10 cellular contexts compared by ENCODE assay signal in genomic region chr6:166308769-166309589, GRCh38. TPM values are rescaled to one million over a fixed set of nuclear protein-coding genes. Genes with fewer than 3 reads are reported as not detected.
DNase-seq lines count a peak whose midpoint lies in the region; TF ChIP-seq lines count a peak whose summit lies in the region.
"Had no signal": no experiment of that assay in that cellular context is flagged by ENCODE, and none has a peak within 500 bp of the region (broad histone marks: within the 10 kb centered on the region; RNA-seq: fewer than 3 reads in every experiment).

No MANE protein-coding gene starts in this region.

- H3K27me3 ChIP-seq in dorsolateral prefrontal cortex: peaks cover 0 to 39% (median 20%) of the 10 kb centered on the region in 45 donors
- no peaks in the 10 kb centered on the region for H3K27me3 ChIP-seq in testis

- in situ Hi-C loops in GM13977 (cut with MboI; ENCODE audit: low pct_unique_long_range_greater_than_20kb, low sequenced_read_pairs, unreplicated experiment): no loop called here

- H3K9me3 ChIP-seq in testis: no peaks in the 10 kb centered on the region

- H3K27ac Mint-ChIP-seq in osteocyte (ENCODE audit: unreplicated experiment): no peak overlapping the region

- H3K27ac ChIP-seq in dorsolateral prefrontal cortex (peak overlapping the region; percentile 13 to 100 (median 95)), testis (no peak overlapping the region)

- peak overlapping the region; percentile 62 for H3K4me3 Mint-ChIP-seq in osteocyte (ENCODE audit: unreplicated experiment)

- peak overlapping the region; percentile 20 to 80 (median 64) for H3K4me3 ChIP-seq in dorsolateral prefrontal cortex
- peak overlapping the region in 1 of 2 donors; percentile 36 for H3K4me3 ChIP-seq in testis

- no peaks in the 10 kb centered on the region for H3K9me3 Mint-ChIP-seq in osteocyte (ENCODE audit: unreplicated experiment)

- TF ChIP-seq CTCF in dorsolateral prefrontal cortex (IDR thresholded peaks at IDR 0.05 in 54 of 56, conservative IDR thresholded peaks at IDR 0.05 in 2 of 56; ENCODE audit: low read depth in 1 of 56, partially characterized antibody in 56 of 56) (peak in 15 of 56 donors; percentile 3 to 55 (median 31)), osteocyte (IDR thresholded peaks at IDR 0.05) (no peak), testis (IDR thresholded peaks at IDR 0.05) (no peak), GM13977 (IDR thresholded peaks at IDR 0.05; ENCODE audit: extremely low read depth, insufficient read depth, missing control alignments) (no peak)

- DNase-seq in DMS79 (lab: John Stamatoyannopoulos, UW) (peak; percentile 68), NCI-H146 treated with DMSO at 0.1 percent for 48 hours (lab: John Stamatoyannopoulos, UW; ENCODE audit: unreplicated experiment) (peak; percentile 97), dorsolateral prefrontal cortex (peak in 6 of 10 donors; percentile 57 to 74 (median 66)), osteocyte (ENCODE audit: extremely low spot score, unreplicated experiment) (no peak), testis (no peak), dermis blood vessel endothelial cell (no peak), GM13977 (ENCODE audit: low spot score) (no peak)
- no peak for DNase-seq in activated CD4-positive, alpha-beta T cell treated with anti-CD3 and anti-CD28 coated beads for 48 hours
- DNase-seq: KBM-7 had no signal

- WGBS in testis, 2 donors: 49 to 53% methylated on average over 6 to 11 of the region's 11 CpGs

- intact Hi-C loops in dorsolateral prefrontal cortex (cut with DNase I): loop anchor here (1.0 to 2.0 kb wide), 3 partner anchors 12 to 74 kb away; no protein-coding TSS in a partner anchor
- intact Hi-C loops in testis (cut with DNase I; ENCODE audit: low total_unique reads): no loop called here

- TF ChIP-seq POLR2A in testis (IDR thresholded peaks at IDR 0.05): no peak

- H3K27me3 Mint-ChIP-seq in osteocyte (ENCODE audit: unreplicated experiment): peaks cover 45% of the 10 kb centered on the region

- no peaks in the 10 kb centered on the region for H3K36me3 Mint-ChIP-seq in osteocyte (ENCODE audit: unreplicated experiment)

- no peaks in the 10 kb centered on the region for H3K4me1 ChIP-seq in testis

- H3K36me3 ChIP-seq in testis (ENCODE audit: low read depth, missing control alignments): no peaks in the 10 kb centered on the region

- peaks cover 8% of the 10 kb centered on the region for H3K4me1 Mint-ChIP-seq in osteocyte (ENCODE audit: unreplicated experiment)

RNA-seq across cellular contexts. Expression of gene PRR18, which starts 0.8 kb away (rescaled TPM):
- 100 to 1,000 TPM in 13 of 120 experiments, 10 to 100 TPM in 105, 1 to 10 TPM in 2; 7.1 to 260 (median 51.2) TPM for total RNA-seq in dorsolateral prefrontal cortex
- total RNA-seq in osteocyte: not detected in 2 replicates
- under 1 TPM; 0.39 to 0.62 TPM for total RNA-seq in testis
- polyA plus RNA-seq in testis (ENCODE audit: insufficient read depth, low read depth, low replicate concordance): 0.16 TPM
- total RNA-seq in dermis blood vessel endothelial cell: not detected in 2 replicates
- total RNA-seq: glomerular endothelial cell had no signal

RNA-seq across cellular contexts. Expression of gene SFT2D1, which starts 33.4 kb away (rescaled TPM):
- total RNA-seq in dorsolateral prefrontal cortex (10 to 100 TPM; 32.7 to 79.7 (median 45.4) TPM), osteocyte (30.8 and 34.0 TPM in 2 replicates), testis (10 to 100 TPM; 45.7 to 64.6 TPM), dermis blood vessel endothelial cell (18.1 and 31.8 TPM in 2 replicates)
- polyA plus RNA-seq in testis (ENCODE audit: insufficient read depth, low read depth, low replicate concordance): 68.3 TPM

Comparison
In these comparisons a context has a peak if more than half of its experiments do, and no peak if none do; other contexts are left out.
1. DNase-seq: peak in DMS79 (single experiment), NCI-H146 treated with DMSO at 0.1 percent for 48 hours (single experiment) and dorsolateral prefrontal cortex (6 of 10); none in osteocyte (single experiment), testis (single experiment), activated CD4-positive, alpha-beta T cell treated with anti-CD3 and anti-CD28 coated beads for 48 hours (single experiment), dermis blood vessel endothelial cell (single experiment) and GM13977 (single experiment).
2. H3K27ac ChIP-seq: peak in dorsolateral prefrontal cortex (59 of 59); none in testis (0 of 2).